1 cellular context compared by ENCODE assay signal in genomic region chr17:50072925-50073324, GRCh38.
TF ChIP-seq lines count a peak whose summit lies in the region.

No MANE protein-coding gene starts in this region.

TF ChIP-seq in HCT116, 20 proteins besides CTCF, POLR2A, EP300 and RAD21:
- TF ChIP-seq ZFX (IDR thresholded peaks at IDR 0.05) (0 out of 2 replicates have a peak, but pooled peaks have one; percentile 3), ELF1 (IDR thresholded peaks at IDR 0.05; ENCODE audit: borderline replicate concordance, low read depth) (no peak)
